14 cellular contexts compared by ENCODE assay signal in genomic region chr20:37742121-37742520, GRCh38. TPM values are rescaled to one million over a fixed set of nuclear protein-coding genes. Genes with fewer than 3 reads are reported as not detected.
DNase-seq lines count a peak whose midpoint lies in the region; ATAC-seq and TF ChIP-seq lines count a peak whose summit lies in the region.
"Had no signal": no experiment of that assay in that cellular context is flagged by ENCODE, and none has a peak within 500 bp of the region (broad histone marks: within the 10 kb centered on the region; RNA-seq: fewer than 3 reads in every experiment).

No MANE protein-coding gene starts in this region.

- H3K36me3 Mint-ChIP-seq in chondrocyte (ENCODE audit: low read depth), result peaks cover 10% of the 10 kb centered on the region

- H3K9me3 Mint-ChIP-seq in chondrocyte (ENCODE audit: low read depth), result peaks cover 3% of the 10 kb centered on the region
- H3K9me3 Mint-ChIP-seq: CD8-positive, alpha-beta T cell had no signal

- H3K79me2 ChIP-seq in PC-3 (ENCODE audit: low read length) (peaks cover 5% of the 10 kb centered on the region; the same call in 1 of the 2 replicates), parathyroid adenoma (no peaks in the 10 kb centered on the region)

- no TSS peak for BruUV-seq in PC-3 (replicated peaks; lab: Mats Ljungman, UMichigan)

- no peak for TF ChIP-seq CTCF in PC-3 (conservative IDR thresholded peaks at IDR 0.05; ENCODE audit: low read depth, low read length)
- TF ChIP-seq CTCF in chondrocyte (IDR thresholded peaks at IDR 0.05), result no peak
- TF ChIP-seq CTCF in parathyroid adenoma (IDR thresholded peaks at IDR 0.05), result no peak

- H3K27ac ChIP-seq in PC-3 (ENCODE audit: low read length), result peak overlapping the region; percentile 85
- H3K27ac ChIP-seq in parathyroid adenoma, result peak overlapping the region; percentile 55

- no peaks in the 10 kb centered on the region for H3K9me2 ChIP-seq in PC-3 (replicated peaks; ENCODE audit: low read length)

- no peak overlapping the region for H3K4me3 Mint-ChIP-seq in chondrocyte (ENCODE audit: unreplicated experiment)
- H3K4me3 Mint-ChIP-seq: CD8-positive, alpha-beta T cell had no signal

- no peaks in the 10 kb centered on the region for H3K9me3 ChIP-seq in PC-3 (ENCODE audit: low read length)
- no peaks in the 10 kb centered on the region for H3K9me3 ChIP-seq in parathyroid adenoma (ENCODE audit: control insufficient read depth, low read length)
- H3K9me3 ChIP-seq: Caco-2 had no signal

- ATAC-seq in PC-3 (no peak), GM21367 (IDR thresholded peaks at IDR 0.05; ENCODE audit: unreplicated experiment) (no peak), GM21423 (IDR thresholded peaks at IDR 0.05; ENCODE audit: unreplicated experiment) (no peak), GM18517 (IDR thresholded peaks at IDR 0.05; ENCODE audit: unreplicated experiment) (no peak)
- ATAC-seq: CD8-positive, alpha-beta T cell had no signal

- intact Hi-C loops in PC-3 (cut with micrococcal nuclease), result no loop called here

- no peaks in the 10 kb centered on the region for H3K27me3 Mint-ChIP-seq in chondrocyte (ENCODE audit: low read depth)

- CTCF ChIA-PET in PC-3 (lab: Charles Lee), result no interaction called here

- no peaks in the 10 kb centered on the region for H3F3A ChIP-seq in PC-3 (ENCODE audit: low read length, unreplicated experiment)

- H3K9ac ChIP-seq in PC-3 (ENCODE audit: low read length), result peak overlapping the region; percentile 8
- H3K9ac ChIP-seq in parathyroid adenoma, result no peak overlapping the region

- no peak overlapping the region for H3K4me3 ChIP-seq in PC-3 (ENCODE audit: low read length)
- H3K4me3 ChIP-seq in parathyroid adenoma (ENCODE audit: low read depth, low read length), result no peak overlapping the region

- no peak for DNase-seq in PC-3
- no peak for DNase-seq in chondrocyte (ENCODE audit: low spot score)
- DNase-seq: C1 segment of cervical spinal cord; Caco-2; CD8-positive, alpha-beta T cell; DMS153; DND-41; GOT3; H7; HCEC 1CT had no signal

- no peaks in the 10 kb centered on the region for H3K27me3 ChIP-seq in PC-3 (ENCODE audit: low read length)
- no peaks in the 10 kb centered on the region for H3K27me3 ChIP-seq in parathyroid adenoma (ENCODE audit: control insufficient read depth, insufficient read depth, low read length)

- H2AFZ ChIP-seq in PC-3 (ENCODE audit: low read length) (no peak overlapping the region), parathyroid adenoma (no peak overlapping the region)

- peak overlapping the region; percentile 85 for H3K27ac Mint-ChIP-seq in chondrocyte (ENCODE audit: unreplicated experiment)
- H3K27ac Mint-ChIP-seq: CD8-positive, alpha-beta T cell had no signal

- H3K36me3 ChIP-seq in PC-3 (ENCODE audit: low read depth, low read length) (peaks cover 3% of the 10 kb centered on the region; the same call in 1 of the 2 replicates), parathyroid adenoma (ENCODE audit: control insufficient read depth, insufficient read depth, low read length) (no peaks in the 10 kb centered on the region)

- H3K4me1 Mint-ChIP-seq in chondrocyte (ENCODE audit: low read depth), result peaks cover 29% of the 10 kb centered on the region

- POLR2A ChIA-PET in PC-3 (lab: Charles Lee; ENCODE audit: unreplicated experiment), result no interaction called here

- H3K4me1 ChIP-seq in PC-3 (ENCODE audit: insufficient read depth, low read length), result peaks cover 33% of the 10 kb centered on the region
- H3K4me1 ChIP-seq in parathyroid adenoma, result peaks cover 35% of the 10 kb centered on the region
- H3K4me1 ChIP-seq: Caco-2 had no signal

- no peaks in the 10 kb centered on the region for H4K20me1 ChIP-seq in PC-3 (ENCODE audit: low read length)

- H3K4me2 ChIP-seq in PC-3 (ENCODE audit: low read length) (peak overlapping the region; percentile 51), parathyroid adenoma (ENCODE audit: low read length) (no peak overlapping the region)

RNA-seq across cellular contexts. Expression of gene CTNNBL1, which starts 48.3 kb away (rescaled TPM):
- total RNA-seq in PC-3 (2014; rRNA removed) (49.9 and 50.9 TPM in 2 replicates), chondrocyte (36.0 to 45.1 TPM (median 38.4 TPM) in 3 replicates)
